Comparison of ENCODE assay signal across 26 cellular contexts in genomic region chr5:34978681-34979080, GRCh38. TPM values are rescaled to one million over a fixed set of nuclear protein-coding genes. Genes with fewer than 3 reads are reported as not detected.
DNase-seq lines count a peak whose midpoint lies in the region; ATAC-seq and TF ChIP-seq lines count a peak whose summit lies in the region.
"Had no signal": no experiment of that assay in that cellular context is flagged by ENCODE, and none has a peak within 500 bp of the region (broad histone marks: within the 10 kb centered on the region; RNA-seq: fewer than 3 reads in every experiment).

No MANE protein-coding gene starts in this region.

- H3K36me3 ChIP-seq in OCI-LY7 (ENCODE audit: insufficient read depth, low read length), result no peaks in the 10 kb centered on the region
- H3K36me3 ChIP-seq: left lung, right lobe of liver, SJCRH30, thoracic aorta, uterus had no signal

- POLR2A ChIA-PET in OCI-LY7 (lab: Charles Lee), result no interaction called here

- peak; percentile 38 for ATAC-seq in GM19324 (IDR thresholded peaks at IDR 0.05; ENCODE audit: low FRiP score, unreplicated experiment)
- peak; percentile 49 for ATAC-seq in HG02759 (IDR thresholded peaks at IDR 0.05; ENCODE audit: unreplicated experiment)
- ATAC-seq in HG03354 (IDR thresholded peaks at IDR 0.05; ENCODE audit: poor library complexity, severe bottlenecking, unreplicated experiment), result peak; percentile 52
- ATAC-seq: activated CD8-positive, alpha-beta memory T cell treated with anti-CD3 and anti-CD28 coated beads, Interleukin-2, amount 10 ng/mL, durations not matched to agents 7 days and 5 days; left lung; right lobe of liver had no signal

- no peaks in the 10 kb centered on the region for H3K79me2 ChIP-seq in OCI-LY7 (ENCODE audit: insufficient read depth, low read depth, low read length)

- no TSS peak for BruUV-seq in OCI-LY7 (replicated peaks; lab: Mats Ljungman, UMichigan)

- no peak overlapping the region for H2AFZ ChIP-seq in OCI-LY7 (ENCODE audit: low read length)

- H3K4me2 ChIP-seq in OCI-LY7 (ENCODE audit: low read length), result no peak overlapping the region

- CTCF ChIA-PET in OCI-LY7 (lab: Charles Lee; ENCODE audit: unreplicated experiment), result no interaction called here

- intact Hi-C loops in OCI-LY7 (cut with micrococcal nuclease; ENCODE audit: unreplicated experiment), result no loop called here

- TF ChIP-seq CTCF in coronary artery (IDR thresholded peaks at IDR 0.05), result no peak
- no peak for TF ChIP-seq CTCF in OCI-LY7 (conservative IDR thresholded peaks at IDR 0.05; ENCODE audit: low read length)

- H3K27ac ChIP-seq in coronary artery (no peak overlapping the region), OCI-LY7 (ENCODE audit: low read depth, low read length, poor library complexity, severe bottlenecking) (no peak overlapping the region)
- H3K27ac ChIP-seq: C4-2B, left lung, right lobe of liver, SJCRH30, thoracic aorta, uterus had no signal

- H3K4me1 ChIP-seq in OCI-LY7 (ENCODE audit: insufficient read depth, low read length, poor library complexity, severe bottlenecking), result no peaks in the 10 kb centered on the region
- H3K4me1 ChIP-seq: Caco-2, left lung, right lobe of liver, SJCRH30, uterus had no signal

- no peaks in the 10 kb centered on the region for H4K20me1 ChIP-seq in OCI-LY7 (ENCODE audit: insufficient read depth, low read length)

- H3K9me2 ChIP-seq in OCI-LY7 (ENCODE audit: insufficient read depth, low read length), result no peaks in the 10 kb centered on the region

- H3K4me3 ChIP-seq in coronary artery (no peak overlapping the region), OCI-LY7 (ENCODE audit: low read depth, low read length, poor library complexity, severe bottlenecking) (no peak overlapping the region)
- H3K4me3 ChIP-seq: left lung, right lobe of liver, SJCRH30, thoracic aorta, uterus had no signal

- peaks cover 3% of the 10 kb centered on the region; the same call in 1 of the 2 replicates for H3K9me3 ChIP-seq in OCI-LY7 (ENCODE audit: low read length)
- H3K9me3 ChIP-seq: Caco-2, right lobe of liver, SJCRH30, thoracic aorta, uterus had no signal

- DNase-seq in coronary artery (ENCODE audit: low spot score) (no peak), OCI-LY7 (ENCODE audit: low spot score) (no peak), NCI-H1105 (lab: John Stamatoyannopoulos, UW) (no peak)
- DNase-seq in activated naive CD4-positive, alpha-beta T cell (lab: John Stamatoyannopoulos, UW), result no peak
- DNase-seq: activated B cell treated with CpG ODN at 0.5 μM for 24 hours; activated CD4-positive, alpha-beta T cell treated with anti-CD3 and anti-CD28 coated beads, Interleukin-2, amount 50 U/mL, for 1 hour; activated CD8-positive, alpha-beta memory T cell treated with anti-CD3 and anti-CD28 coated beads, Interleukin-2, amount 10 ng/mL, durations not matched to agents 7 days and 5 days; amygdala; Caco-2; DMS79; GDM1; left lung; mesendoderm; NCI-H1092 treated with DMSO at 0.1 percent for 48 hours; NCI-H187 treated with DMSO at 0.1 percent for 48 hours; NCI-H69; right lobe of liver; SJCRH30; stimulated activated naive CD4-positive, alpha-beta T cell treated with Interleukin-2 at 50 U/mL for 16 hours; T-helper 1 cell; uterus had no signal

RNA-seq across cellular contexts. Expression of gene DNAJC21, which starts 49.3 kb away (rescaled TPM):
- total RNA-seq in OCI-LY7 (2014; rRNA removed; shearing (Covaris generic)), result 29.4 and 43.7 TPM in 2 replicates
- 67.2 and 67.6 TPM in 2 replicates for total RNA-seq in OCI-LY7 (2022)
